ENCODE assay signal across 22 cellular contexts in genomic region chr2:203887680-203888079, GRCh38. TPM values are rescaled to one million over a fixed set of nuclear protein-coding genes. Genes with fewer than 3 reads are reported as not detected.
A peak's percentile ranks its signal among the peaks of the same experiment; 100 is the strongest.
DNase-seq lines count a peak whose midpoint lies in the region; ATAC-seq and TF ChIP-seq lines count a peak whose summit lies in the region.
"Had no signal": no experiment of that assay in that cellular context is flagged by ENCODE, and none has a peak within 500 bp of the region (broad histone marks: within the 10 kb centered on the region; RNA-seq: fewer than 3 reads in every experiment).

No MANE protein-coding gene starts in this region.

- H3K9me3 Mint-ChIP-seq in activated naive CD4-positive, alpha-beta T cell treated with anti-CD3 and anti-CD28 coated beads, Interleukin-2, amount 50 U/mL, for 72 hours: peaks cover 9 to 11% of the 10 kb centered on the region in 2 donors
- H3K9me3 Mint-ChIP-seq: T-cell had no signal

- no peaks in the 10 kb centered on the region for H3K9me3 ChIP-seq in body of pancreas
- H3K9me3 ChIP-seq: upper lobe of left lung had no signal

- no peaks in the 10 kb centered on the region for H3K36me3 ChIP-seq in body of pancreas (replicated peaks in 1 of 2; ENCODE audit: insufficient read depth in 1 of 2, low read depth in 2 of 2)
- H3K36me3 ChIP-seq: upper lobe of left lung had no signal

- no peaks in the 10 kb centered on the region for H3K4me1 ChIP-seq in body of pancreas
- H3K4me1 ChIP-seq: upper lobe of left lung had no signal

- H3K27ac ChIP-seq in body of pancreas: peak overlapping the region in 2 of 4 donors; percentile 12 to 17
- H3K27ac ChIP-seq: upper lobe of left lung had no signal

- DNase-seq in NCI-H1105 treated with DMSO at 0.1 percent for 48 hours (lab: John Stamatoyannopoulos, UW) (peak; percentile 7), NCI-H1105 (lab: John Stamatoyannopoulos, UW) (no peak), NCI-H2196 (lab: John Stamatoyannopoulos, UW; ENCODE audit: unreplicated experiment) (peak; percentile 41), body of pancreas (no peak), midbrain (lab: John Stamatoyannopoulos, UW) (peak; percentile 68)
- no peak for DNase-seq in stimulated activated naive CD4-positive, alpha-beta T cell (lab: John Stamatoyannopoulos, UW)
- no peak for DNase-seq in activated naive CD4-positive, alpha-beta T cell treated with anti-CD3 and anti-CD28 coated beads, Interleukin-2, amount 50 U/mL, for 72 hours (ENCODE audit: low spot score in 2 of 2)
- DNase-seq: activated CD4-positive, CD25-positive, alpha-beta regulatory T cell treated with anti-CD3 and anti-CD28 coated beads, Interleukin-2, amount 50 U/mL, for 72 hours; activated naive CD8-positive, alpha-beta T cell treated with anti-CD3 and anti-CD28 coated beads, Interleukin-2, amount 50 U/mL, for 24 hours; Kasumi-1; NCI-H1694 treated with DMSO at 0.1 percent for 48 hours; NCI-H69; nucleus accumbens; RPMI8226; small intestine; stimulated activated naive CD4-positive, alpha-beta T cell treated with Interleukin-2 at 50 U/mL for 16 hours; T-cell; upper lobe of left lung had no signal

- TF ChIP-seq POLR2A in body of pancreas (IDR thresholded peaks at IDR 0.05): no peak

- peak overlapping the region in 1 of 2 donors; percentile 80 for H3K27ac Mint-ChIP-seq in activated naive CD4-positive, alpha-beta T cell treated with anti-CD3 and anti-CD28 coated beads, Interleukin-2, amount 50 U/mL, for 72 hours
- H3K27ac Mint-ChIP-seq: T-cell had no signal

- H3K27me3 ChIP-seq in body of pancreas: no peaks in the 10 kb centered on the region
- H3K27me3 ChIP-seq: upper lobe of left lung had no signal

- TF ChIP-seq CTCF in body of pancreas (IDR thresholded peaks at IDR 0.05): no peak

- peak; percentile 60 for ATAC-seq in body of pancreas
- no peak for ATAC-seq in HG02759 (IDR thresholded peaks at IDR 0.05; ENCODE audit: unreplicated experiment)
- no peak for ATAC-seq in activated naive CD4-positive, alpha-beta T cell treated with anti-CD3 and anti-CD28 coated beads, Interleukin-2, amount 50 U/mL, for 72 hours
- ATAC-seq: T-cell had no signal

- H3K4me3 ChIP-seq in body of pancreas: no peak overlapping the region
- H3K4me3 ChIP-seq: upper lobe of left lung had no signal

- H3K36me3 Mint-ChIP-seq in activated naive CD4-positive, alpha-beta T cell treated with anti-CD3 and anti-CD28 coated beads, Interleukin-2, amount 50 U/mL, for 72 hours: peaks cover 7 to 17% of the 10 kb centered on the region in 2 donors

- intact Hi-C loops in body of pancreas (cut with DNase I): no loop called here

RNA-seq across cellular contexts. Expression of gene CTLA4, which starts 20.1 kb away (rescaled TPM):
- not detected for total RNA-seq in body of pancreas
- total RNA-seq in activated naive CD4-positive, alpha-beta T cell treated with anti-CD3 and anti-CD28 coated beads, Interleukin-2, amount 50 U/mL, for 72 hours: 10 to 100 TPM; 55.0 to 61.7 TPM
- total RNA-seq: cerebellum, Daoy, epithelial cell of proximal tubule had no signal

RNA-seq across cellular contexts. Expression of gene ICOS, which starts 48.9 kb away (rescaled TPM):
- not detected for total RNA-seq in body of pancreas
- 100 to 1,000 TPM in 1 of 2 donors, 10 to 100 TPM in 1; 54.4 to 117 TPM for total RNA-seq in activated naive CD4-positive, alpha-beta T cell treated with anti-CD3 and anti-CD28 coated beads, Interleukin-2, amount 50 U/mL, for 72 hours
- total RNA-seq: cerebellum, Daoy, epithelial cell of proximal tubule had no signal

Comparison
In these comparisons a context has a peak if more than half of its experiments do, and no peak if none do; other contexts are left out.
1. DNase-seq: peak in NCI-H1105 treated with DMSO at 0.1 percent for 48 hours (single experiment), NCI-H2196 (single experiment) and midbrain (single experiment); none in NCI-H1105 (single experiment), body of pancreas (0 of 4), stimulated activated naive CD4-positive, alpha-beta T cell (0 of 6) and activated naive CD4-positive, alpha-beta T cell treated with anti-CD3 and anti-CD28 coated beads, Interleukin-2, amount 50 U/mL, for 72 hours (0 of 2).
2. RNA of gene CTLA4, which starts 20.1 kb away (total RNA-seq): 55.0 to 61.7 TPM in activated naive CD4-positive, alpha-beta T cell treated with anti-CD3 and anti-CD28 coated beads, Interleukin-2, amount 50 U/mL, for 72 hours; not detected in body of pancreas; every median in the first group is over 10 times any median in the second.
3. RNA of gene ICOS, which starts 48.9 kb away (total RNA-seq): 54.4 to 117 TPM in activated naive CD4-positive, alpha-beta T cell treated with anti-CD3 and anti-CD28 coated beads, Interleukin-2, amount 50 U/mL, for 72 hours; not detected in body of pancreas; every median in the first group is over 10 times any median in the second.